28 cellular contexts compared by ENCODE assay signal in the genomic region with DNA sequence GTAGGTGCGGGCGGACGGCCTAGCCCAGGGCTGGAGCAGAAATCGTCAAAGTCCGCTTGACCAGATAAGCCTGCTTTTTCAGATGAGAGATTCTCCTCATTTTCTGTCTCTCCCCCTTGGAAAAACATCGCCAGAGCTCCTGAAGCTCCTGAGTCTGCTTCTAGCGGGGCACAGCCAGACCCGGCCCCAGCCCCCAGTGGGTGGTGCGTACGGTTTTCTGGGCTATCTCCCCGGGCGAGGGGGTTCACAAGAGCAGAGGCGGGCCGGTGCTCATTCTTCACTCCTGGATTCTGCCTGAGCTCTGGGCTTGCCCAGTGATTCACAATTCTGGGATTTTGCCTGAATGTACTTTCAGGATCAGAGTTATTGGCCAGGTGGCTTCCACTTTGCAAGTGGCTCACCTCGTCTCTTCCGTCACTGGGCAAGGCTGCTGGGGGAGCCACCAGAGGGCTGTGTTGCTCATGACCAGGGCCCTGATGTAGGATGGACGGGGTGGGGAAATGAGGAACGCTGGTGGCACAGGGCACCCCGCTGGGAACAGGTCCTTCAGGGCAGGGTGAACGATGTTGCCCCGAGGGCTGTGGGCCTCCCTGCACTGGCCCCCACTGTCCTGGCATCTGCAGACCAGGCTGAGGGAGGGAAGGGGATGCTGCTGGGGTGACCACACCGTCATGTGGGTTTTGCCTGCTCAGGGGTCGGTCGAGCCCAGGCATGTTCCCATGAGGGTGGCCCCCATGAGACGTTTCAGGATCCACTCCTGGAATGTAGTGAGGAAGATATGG.
"Had no signal": no experiment of that assay in that cellular context is flagged by ENCODE, and none has a peak within 500 bp of the region (broad histone marks: within the 10 kb centered on the region; RNA-seq: fewer than 3 reads in every experiment).

No MANE protein-coding gene starts in this region.

- H3K36me3 Mint-ChIP-seq: type B pancreatic cell had no signal

- H3K27me3 ChIP-seq: left lung, neural progenitor cell, neutrophil, tibial nerve, uterus had no signal

- DNase-seq: hippocampal formation; kidney glomerular epithelial cell; left colon; left lung; lower lobe of right lung; mammary epithelial cell; mesenchymal stem cell; occipital lobe; psoas muscle; stimulated activated CD4-positive, alpha-beta T cell treated with anti-CD3 and anti-CD28 coated beads, Interleukin-12 subunit alpha, Interleukin-12 subunit beta, amount 100 ng/mL, for 4 hours; stimulated activated CD4-positive, alpha-beta T cell treated with anti-CD3 and anti-CD28 coated beads, Interleukin-15, amount 100 ng/mL, for 24 hours; stimulated activated CD4-positive, alpha-beta T cell treated with anti-CD3 and anti-CD28 coated beads, Interleukin-2, amount 100 ng/mL, for 24 hours; stimulated activated CD4-positive, alpha-beta T cell treated with anti-CD3 and anti-CD28 coated beads, Interleukin-4, amount 100 ng/mL, for 1 hour; stimulated activated naive CD4-positive, alpha-beta T cell; stimulated activated naive CD8-positive, alpha-beta T cell treated with anti-CD3 and anti-CD28 coated beads, Interleukin-15, amount 100 ng/mL, for 72 hours; substantia nigra; uterus had no signal

- H3K4me2 ChIP-seq: neural progenitor cell had no signal

- H2AFZ ChIP-seq: neural progenitor cell, parathyroid adenoma had no signal

- H3K36me3 ChIP-seq: neural progenitor cell, uterus had no signal

- H3K4me3 Mint-ChIP-seq: naive thymus-derived CD8-positive, alpha-beta T cell; nephron; neural progenitor cell; stimulated activated effector memory CD8-positive, alpha-beta T cell treated with anti-CD3 and anti-CD28 coated beads, Interleukin-12 subunit alpha, Interleukin-12 subunit beta, amount 100 ng/mL, for 72 hours; stimulated activated naive CD8-positive, alpha-beta T cell treated with anti-CD3 and anti-CD28 coated beads, Interleukin-15, amount 100 ng/mL, for 72 hours; type B pancreatic cell had no signal

- H3K9ac ChIP-seq: neural progenitor cell, parathyroid adenoma had no signal

- H3K9me3 Mint-ChIP-seq: naive thymus-derived CD8-positive, alpha-beta T cell; nephron; neural progenitor cell; stimulated activated effector memory CD8-positive, alpha-beta T cell treated with anti-CD3 and anti-CD28 coated beads, Interleukin-12 subunit alpha, Interleukin-12 subunit beta, amount 100 ng/mL, for 72 hours; stimulated activated naive CD8-positive, alpha-beta T cell treated with anti-CD3 and anti-CD28 coated beads, Interleukin-15, amount 100 ng/mL, for 72 hours; type B pancreatic cell had no signal

- H3K27me3 Mint-ChIP-seq: naive thymus-derived CD8-positive, alpha-beta T cell; stimulated activated naive CD8-positive, alpha-beta T cell treated with anti-CD3 and anti-CD28 coated beads, Interleukin-15, amount 100 ng/mL, for 72 hours; type B pancreatic cell had no signal

- H3K4me3 ChIP-seq: left lung, lower lobe of right lung, neural progenitor cell, psoas muscle, skin epidermis, tibial nerve, uterus had no signal

- H3K27ac Mint-ChIP-seq: nephron; neural progenitor cell; stimulated activated effector memory CD8-positive, alpha-beta T cell treated with anti-CD3 and anti-CD28 coated beads, Interleukin-12 subunit alpha, Interleukin-12 subunit beta, amount 100 ng/mL, for 72 hours; type B pancreatic cell had no signal

- H3K27ac ChIP-seq: left lung, lower lobe of right lung, neural progenitor cell, neutrophil, parathyroid adenoma, psoas muscle, skin epidermis, tibial nerve, uterus had no signal

- H3K9me3 ChIP-seq: left lung, lower lobe of right lung, neutrophil, psoas muscle, tibial nerve, uterus had no signal

- ATAC-seq: left colon; left lung; lower lobe of right lung; naive thymus-derived CD8-positive, alpha-beta T cell; psoas muscle; sciatic nerve; stimulated activated effector memory CD8-positive, alpha-beta T cell treated with anti-CD3 and anti-CD28 coated beads, Interleukin-12 subunit alpha, Interleukin-12 subunit beta, amount 100 ng/mL, for 72 hours; stimulated activated naive CD8-positive, alpha-beta T cell treated with anti-CD3 and anti-CD28 coated beads, Interleukin-15, amount 100 ng/mL, for 72 hours had no signal

- FAIRE-seq: keratinocyte had no signal
